Comparison of ENCODE assay signal across 17 cellular contexts in the genomic region with DNA sequence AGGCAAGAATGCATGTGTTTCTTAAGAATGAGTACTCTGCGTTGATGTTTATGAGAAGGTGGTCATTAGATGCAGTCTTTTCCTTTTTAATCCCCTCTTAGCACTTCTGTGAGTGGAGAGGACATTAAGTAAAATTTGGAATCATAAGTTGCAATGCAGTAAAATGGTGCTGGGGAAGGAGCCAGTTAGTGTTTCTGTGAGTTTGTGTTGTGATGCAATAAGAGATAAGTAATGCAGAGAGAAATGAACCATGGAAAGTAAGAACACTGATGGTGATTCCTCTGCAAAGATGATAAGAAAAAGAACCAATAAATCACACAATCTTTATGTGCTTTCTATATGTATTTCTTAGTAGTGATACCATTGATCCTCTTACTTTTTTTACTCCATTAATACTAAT.
"Had no signal": no experiment of that assay in that cellular context is flagged by ENCODE, and none has a peak within 500 bp of the region (broad histone marks: within the 10 kb centered on the region; RNA-seq: fewer than 3 reads in every experiment).

No MANE protein-coding gene starts in this region.

- H3K36me3 ChIP-seq: breast epithelium had no signal

- H3K4me1 ChIP-seq: breast epithelium had no signal

- DNase-seq: activated CD4-positive, alpha-beta T cell treated with anti-CD3 and anti-CD28 coated beads for 4 hours; activated gamma-delta T cell; activated T-cell treated with anti-CD3 and anti-CD28 coated beads, Interleukin-2, amount 50 U/mL, for 1 hour; anterior cingulate cortex; dorsolateral prefrontal cortex; heart right ventricle; kidney; midbrain; right cardiac atrium; small intestine; stomach; T-helper 9 cell; WERI-Rb-1 had no signal

- H3K27ac Mint-ChIP-seq: activated naive CD8-positive, alpha-beta T cell had no signal

- H3K9me3 ChIP-seq: breast epithelium, esophagus muscularis mucosa, heart right ventricle, stomach, thoracic aorta had no signal

- H3K4me3 ChIP-seq: breast epithelium, dorsolateral prefrontal cortex, esophagus muscularis mucosa, heart right ventricle, stomach, thoracic aorta had no signal

- H3K27me3 ChIP-seq: breast epithelium, dorsolateral prefrontal cortex, esophagus muscularis mucosa, heart right ventricle, stomach had no signal

- H3K27me3 Mint-ChIP-seq: activated naive CD8-positive, alpha-beta T cell had no signal

- ATAC-seq: heart right ventricle, right cardiac atrium had no signal

- H3K4me3 Mint-ChIP-seq: activated naive CD8-positive, alpha-beta T cell had no signal
